In the genomic region with DNA sequence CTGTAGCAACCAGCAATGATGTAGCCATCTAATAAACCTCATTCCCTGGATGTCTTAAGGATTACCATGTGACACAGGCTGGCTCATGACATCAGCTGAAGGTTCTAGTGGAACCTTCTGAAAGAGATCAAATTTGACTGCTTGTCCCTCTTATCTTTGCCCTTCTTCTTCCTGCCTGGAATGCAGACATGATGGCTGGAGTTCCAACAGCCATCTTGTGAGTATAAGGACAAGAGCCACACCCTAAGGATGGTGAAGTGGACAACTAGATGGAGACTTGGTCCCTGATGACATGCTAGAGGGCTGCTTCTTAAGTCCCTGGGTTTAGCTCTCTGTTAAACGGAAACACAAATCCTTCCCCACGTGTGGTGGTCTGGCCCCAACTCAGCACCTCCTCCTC, we compare ENCODE assay signal across 23 cellular contexts. TPM values are rescaled to one million over a fixed set of nuclear protein-coding genes. Genes with fewer than 3 reads are reported as not detected.
"Had no signal": no experiment of that assay in that cellular context is flagged by ENCODE, and none has a peak within 500 bp of the region (broad histone marks: within the 10 kb centered on the region; RNA-seq: fewer than 3 reads in every experiment).

No MANE protein-coding gene starts in this region.

- H3K36me3 ChIP-seq: MG63, SJSA1 had no signal

- H3K27me3 ChIP-seq: MG63, SJSA1 had no signal

- H3K4me3 ChIP-seq: MG63, SJSA1, SK-N-MC had no signal

- H3K9me3 ChIP-seq: MG63, SJSA1 had no signal

- FAIRE-seq: RCC 7860 had no signal

- H3K27ac ChIP-seq: SJSA1, SK-N-MC had no signal

- DNase-seq: Karpas-422, KG1, MG63, NCI-H1092, NCI-H1105 treated with DMSO at 0.1 percent for 48 hours, NCI-H1436, NCI-H187, NCI-H2029, NCI-H2081 treated with DMSO at 0.1 percent for 48 hours, NCI-H2171, NCI-H226, NCI-H446, NCI-H510A, NCI-H524 treated with DMSO at 0.1 percent for 48 hours, NCI-H69, NCI-H774, Right ventricle myocardium superior, RPMI8226, SIG-M5 had no signal

- H3K4me1 ChIP-seq: SJSA1 had no signal

RNA-seq across cellular contexts. Expression of a gene that starts 37.6 kb away (rescaled TPM):
- total RNA-seq: SJSA1 had no signal

RNA-seq across cellular contexts. Expression of a gene that starts 52.1 kb away (rescaled TPM):
- total RNA-seq: HT1080, Right ventricle myocardium superior, SJSA1 had no signal
